In the genomic region with DNA sequence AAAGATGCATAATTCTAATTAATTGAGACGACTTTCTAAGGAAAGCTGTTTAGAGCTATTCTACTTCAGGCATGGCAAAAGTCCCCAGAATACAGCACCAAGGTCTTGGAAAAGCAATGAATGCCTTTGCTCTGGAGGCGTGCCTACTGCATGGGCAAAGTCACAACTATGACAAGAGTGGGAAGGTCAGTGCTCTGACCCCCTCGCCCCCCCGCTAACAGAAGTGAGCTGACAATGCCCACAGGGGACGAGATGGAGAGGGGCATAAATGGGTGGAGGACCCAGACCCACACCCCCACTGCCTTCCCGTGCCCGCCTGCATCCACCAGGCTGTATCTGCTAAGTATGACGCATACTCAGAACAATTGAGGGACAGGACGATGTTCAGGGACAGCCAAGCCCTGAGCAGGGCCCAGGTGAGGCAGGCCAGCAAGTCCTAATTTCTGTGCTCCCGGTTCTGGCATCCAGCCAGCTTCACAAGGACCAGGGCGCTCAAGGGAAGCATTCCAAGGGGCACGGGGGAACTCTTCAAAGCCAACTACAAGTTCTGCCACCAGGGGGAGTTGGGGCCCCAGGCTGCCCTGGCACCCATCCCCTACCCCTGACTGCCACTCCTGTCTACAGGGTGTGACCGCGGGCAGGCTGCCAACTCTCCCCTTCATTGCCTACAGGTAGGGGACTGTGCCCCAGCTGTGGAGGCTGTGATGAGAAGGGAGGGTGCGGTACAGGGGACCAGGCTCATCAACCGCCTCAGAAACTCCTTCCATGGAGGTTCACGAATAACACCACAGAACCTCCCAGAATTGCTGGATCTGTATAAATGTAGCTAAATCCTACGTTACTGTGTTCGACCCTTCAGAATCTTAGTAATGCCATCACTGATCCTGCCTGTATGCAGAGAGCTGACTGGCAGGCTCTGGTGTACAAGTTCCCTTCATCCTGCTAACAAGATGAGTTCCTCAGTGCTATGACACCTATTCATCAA, we compare ENCODE assay signal across 8 cellular contexts. TPM values are rescaled to one million over a fixed set of nuclear protein-coding genes. Genes with fewer than 3 reads are reported as not detected.
DNase-seq lines count a peak whose midpoint lies in the region; ATAC-seq lines count a peak whose summit lies in the region.

No MANE protein-coding gene starts in this region.

- H3K9me3 Mint-ChIP-seq in activated naive CD8-positive, alpha-beta T cell treated with anti-CD3 and anti-CD28 coated beads, Interleukin-2, amount 10 ng/mL, durations not matched to agents 7 days and 5 days, result no peaks in the 10 kb centered on the region

- H3K4me1 Mint-ChIP-seq in activated naive CD8-positive, alpha-beta T cell treated with anti-CD3 and anti-CD28 coated beads, Interleukin-2, amount 10 ng/mL, durations not matched to agents 7 days and 5 days, result no peaks in the 10 kb centered on the region

- no peaks in the 10 kb centered on the region for H3K27me3 Mint-ChIP-seq in activated naive CD8-positive, alpha-beta T cell treated with anti-CD3 and anti-CD28 coated beads, Interleukin-2, amount 10 ng/mL, durations not matched to agents 7 days and 5 days

- DNase-seq in GM03348 (ENCODE audit: low spot score) (peak; percentile 77), MV-4-11 (lab: John Stamatoyannopoulos, UW) (peak; percentile 37), SW 1271 (lab: John Stamatoyannopoulos, UW) (peak; percentile 18 to 52), hepatic stellate cell (ENCODE audit: low spot score) (peak; percentile 74), hippocampal formation (lab: John Stamatoyannopoulos, UW) (no peak), globus pallidus (ENCODE audit: low spot score) (no peak)
- DNase-seq in activated naive CD8-positive, alpha-beta T cell treated with anti-CD3 and anti-CD28 coated beads, Interleukin-2, amount 10 ng/mL, durations not matched to agents 7 days and 5 days, result peak; percentile 65
- DNase-seq in stimulated activated CD4-positive, alpha-beta T cell treated with anti-CD3 and anti-CD28 coated beads, Interleukin-2, amount 100 ng/mL, for 24 hours, result peak; percentile 70 to 78

- POLR2A ChIA-PET in activated naive CD8-positive, alpha-beta T cell treated with anti-CD3 and anti-CD28 coated beads, Interleukin-2, amount 10 ng/mL, durations not matched to agents 7 days and 5 days (lab: Charles Lee), result no interaction called here

- no peaks in the 10 kb centered on the region for H3K36me3 Mint-ChIP-seq in activated naive CD8-positive, alpha-beta T cell treated with anti-CD3 and anti-CD28 coated beads, Interleukin-2, amount 10 ng/mL, durations not matched to agents 7 days and 5 days

- no peak overlapping the region for H3K4me3 Mint-ChIP-seq in activated naive CD8-positive, alpha-beta T cell treated with anti-CD3 and anti-CD28 coated beads, Interleukin-2, amount 10 ng/mL, durations not matched to agents 7 days and 5 days

- ATAC-seq in activated naive CD8-positive, alpha-beta T cell treated with anti-CD3 and anti-CD28 coated beads, Interleukin-2, amount 10 ng/mL, durations not matched to agents 7 days and 5 days (ENCODE audit: low read depth), result peak; percentile 81

- H3K27ac Mint-ChIP-seq in activated naive CD8-positive, alpha-beta T cell treated with anti-CD3 and anti-CD28 coated beads, Interleukin-2, amount 10 ng/mL, durations not matched to agents 7 days and 5 days, result no peak overlapping the region

RNA-seq across cellular contexts. Expression of gene NPRL3, which starts 20.8 kb away (rescaled TPM):
- total RNA-seq in activated naive CD8-positive, alpha-beta T cell treated with anti-CD3 and anti-CD28 coated beads, Interleukin-2, amount 10 ng/mL, durations not matched to agents 7 days and 5 days, result 10 to 100 TPM; 27.4 to 31.6 TPM

RNA-seq across cellular contexts. Expression of gene HBZ, which starts 34.8 kb away (rescaled TPM):
- total RNA-seq in activated naive CD8-positive, alpha-beta T cell treated with anti-CD3 and anti-CD28 coated beads, Interleukin-2, amount 10 ng/mL, durations not matched to agents 7 days and 5 days, result not detected

RNA-seq across cellular contexts. Expression of gene MPG, which starts 39.6 kb away (rescaled TPM):
- total RNA-seq in activated naive CD8-positive, alpha-beta T cell treated with anti-CD3 and anti-CD28 coated beads, Interleukin-2, amount 10 ng/mL, durations not matched to agents 7 days and 5 days, result 10 to 100 TPM; 45.8 to 48.1 TPM

RNA-seq across cellular contexts. Expression of gene RHBDF1, which starts 45.2 kb away (rescaled TPM):
- under 1 TPM in 1 of 2 experiments, not detected in 1; 0.33 TPM for total RNA-seq in activated naive CD8-positive, alpha-beta T cell treated with anti-CD3 and anti-CD28 coated beads, Interleukin-2, amount 10 ng/mL, durations not matched to agents 7 days and 5 days

RNA-seq across cellular contexts. Expression of gene HBM, which starts 48.1 kb away (rescaled TPM):
- not detected for total RNA-seq in activated naive CD8-positive, alpha-beta T cell treated with anti-CD3 and anti-CD28 coated beads, Interleukin-2, amount 10 ng/mL, durations not matched to agents 7 days and 5 days

Comparison
In these comparisons a context has a peak if more than half of its experiments do, and no peak if none do; other contexts are left out.
1. DNase-seq: peak in GM03348 (single experiment), MV-4-11 (single experiment), SW 1271 (2 of 2), activated naive CD8-positive, alpha-beta T cell treated with anti-CD3 and anti-CD28 coated beads, Interleukin-2, amount 10 ng/mL, durations not matched to agents 7 days and 5 days (single experiment), hepatic stellate cell (single experiment) and stimulated activated CD4-positive, alpha-beta T cell treated with anti-CD3 and anti-CD28 coated beads, Interleukin-2, amount 100 ng/mL, for 24 hours (2 of 2); none in hippocampal formation (0 of 2) and globus pallidus (single experiment).